7 cellular contexts compared by ENCODE assay signal in genomic region chr21:24509131-24509530, GRCh38.
"Had no signal": no experiment of that assay in that cellular context is flagged by ENCODE, and none has a peak within 500 bp of the region (broad histone marks: within the 10 kb centered on the region; RNA-seq: fewer than 3 reads in every experiment).

No MANE protein-coding gene starts in this region.

- H3K4me1 Mint-ChIP-seq: GM23338, H9 had no signal

- H3K9ac ChIP-seq: GM23248 had no signal

- H3K4me2 ChIP-seq: GM23338 had no signal

- H3K27ac Mint-ChIP-seq: GM23338, H9 had no signal

- H3K27ac ChIP-seq: GM23248 had no signal

- H3K4me3 ChIP-seq: GM23248, GM23338, HAP-1 had no signal

- H3K36me3 ChIP-seq: HAP-1 had no signal

- H3K4me3 Mint-ChIP-seq: GM23338, H9 had no signal

- H3K9me3 ChIP-seq: HAP-1 had no signal

- DNase-seq: GM23248, GOT3, H7, H9, HCEC 1CT had no signal

- H2AFZ ChIP-seq: GM23248, GM23338 had no signal
